Comparison of ENCODE assay signal across 12 cellular contexts in the genomic region with DNA sequence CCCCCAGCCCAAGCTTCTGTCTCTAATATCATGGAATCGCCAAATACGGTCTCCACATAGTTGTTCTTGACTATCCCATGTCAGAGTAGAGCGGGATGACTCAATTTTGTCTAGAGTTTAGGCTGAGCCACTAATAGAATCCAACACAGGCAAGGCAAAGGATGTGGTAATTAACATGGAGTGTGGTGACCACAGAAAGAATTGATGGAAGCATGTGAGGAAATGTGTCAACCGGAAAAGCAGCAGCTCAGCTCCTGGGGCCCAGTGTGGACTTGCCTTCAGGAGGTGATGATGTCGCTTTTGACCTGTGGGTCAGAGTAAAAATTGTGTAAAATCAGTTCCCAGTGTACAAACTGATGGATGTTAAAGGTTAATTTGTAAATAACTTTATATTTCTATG.
DNase-seq lines count a peak whose midpoint lies in the region; ATAC-seq and TF ChIP-seq lines count a peak whose summit lies in the region.
"Had no signal": no experiment of that assay in that cellular context is flagged by ENCODE, and none has a peak within 500 bp of the region (broad histone marks: within the 10 kb centered on the region; RNA-seq: fewer than 3 reads in every experiment).

No MANE protein-coding gene starts in this region.

- H3K4me3 ChIP-seq in fibroblast of villous mesenchyme (ENCODE audit: low read depth, low read length) = no peak overlapping the region

- no peak for ATAC-seq in GM19455 (IDR thresholded peaks at IDR 0.05; ENCODE audit: unreplicated experiment)
- no peak for ATAC-seq in HG02938 (IDR thresholded peaks at IDR 0.05; ENCODE audit: unreplicated experiment)
- ATAC-seq: activated CD4-positive, alpha-beta T cell treated with anti-CD3 and anti-CD28 coated beads for 36 hours had no signal

- H3K4me1 Mint-ChIP-seq in HFFc6 (ENCODE audit: low read depth) = peaks cover 17% of the 10 kb centered on the region
- H3K4me1 Mint-ChIP-seq: naive B cell had no signal

- H3K9me3 Mint-ChIP-seq in HFFc6 = peaks cover 4% of the 10 kb centered on the region
- H3K9me3 Mint-ChIP-seq: IgD-negative memory B cell, naive B cell had no signal

- peaks cover 5% of the 10 kb centered on the region for H3K36me3 Mint-ChIP-seq in HFFc6 (ENCODE audit: low read depth)
- H3K36me3 Mint-ChIP-seq: naive B cell had no signal

- no peaks in the 10 kb centered on the region for H3K27me3 Mint-ChIP-seq in HFFc6 (ENCODE audit: insufficient read depth)

- H3K27ac Mint-ChIP-seq in HFFc6 = peak overlapping the region; percentile 67
- H3K27ac Mint-ChIP-seq: activated CD4-positive, alpha-beta T cell treated with anti-CD3 and anti-CD28 coated beads for 36 hours had no signal

- H3K4me3 Mint-ChIP-seq in HFFc6 = peak overlapping the region; percentile 27; the same call in 1 of the 2 replicates
- H3K4me3 Mint-ChIP-seq: activated CD4-positive, alpha-beta T cell treated with anti-CD3 and anti-CD28 coated beads for 36 hours; IgD-negative memory B cell had no signal

- peak; percentile 88 for DNase-seq in HFFc6
- DNase-seq in SW480 (ENCODE audit: low spot score) = peak; percentile 76
- DNase-seq in fibroblast of villous mesenchyme (ENCODE audit: low read depth) = peak; percentile 84
- DNase-seq in smooth muscle cell of the brain vasculature (ENCODE audit: low read depth, low spot score) = peak; percentile 32
- no peak for DNase-seq in stimulated activated CD4-positive, alpha-beta T cell treated with anti-CD3 and anti-CD28 coated beads, Interleukin-2, amount 100 ng/mL, for 48 hours
- DNase-seq in SHP77 treated with DMSO at 0.1 percent for 48 hours (lab: John Stamatoyannopoulos, UW) = no peak
- DNase-seq: activated CD4-positive, alpha-beta T cell treated with anti-CD3 and anti-CD28 coated beads for 36 hours; naive B cell; NCI-H2171 treated with DMSO at 0.1 percent for 48 hours had no signal

- TF ChIP-seq CTCF in HFFc6 (IDR thresholded peaks at IDR 0.05) = no peak
- TF ChIP-seq CTCF in fibroblast of villous mesenchyme (IDR thresholded peaks at IDR 0.05; ENCODE audit: insufficient read depth, low read depth, low read length) = no peak

Comparison
In these comparisons a context has a peak if more than half of its experiments do, and no peak if none do; other contexts are left out.
1. DNase-seq: peak in HFFc6 (single experiment), SW480 (single experiment), fibroblast of villous mesenchyme (single experiment) and smooth muscle cell of the brain vasculature (single experiment); none in stimulated activated CD4-positive, alpha-beta T cell treated with anti-CD3 and anti-CD28 coated beads, Interleukin-2, amount 100 ng/mL, for 48 hours (0 of 2) and SHP77 treated with DMSO at 0.1 percent for 48 hours (single experiment).